ENCODE assay signal across 17 cellular contexts in the genomic region with DNA sequence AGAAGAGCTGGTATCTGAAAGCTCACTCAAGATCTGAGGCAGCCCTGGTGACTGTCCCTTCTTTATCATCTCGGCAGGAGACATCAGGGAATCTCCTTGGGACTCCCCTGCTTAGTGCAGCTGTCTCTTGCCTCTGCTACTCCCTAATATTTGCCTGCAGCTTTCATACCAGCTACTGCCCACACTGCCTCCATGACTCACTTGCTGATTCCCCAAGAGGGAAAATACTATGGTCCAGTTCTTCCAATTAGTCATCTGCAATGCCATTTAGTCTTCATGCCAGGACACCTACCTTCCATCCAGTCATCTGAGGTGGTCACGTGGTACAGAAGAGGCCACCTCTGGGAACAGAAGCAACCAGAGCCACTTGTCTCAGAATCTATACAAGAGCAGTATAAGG.
A peak's percentile ranks its signal among the peaks of the same experiment; 100 is the strongest.
DNase-seq lines count a peak whose midpoint lies in the region; ATAC-seq and TF ChIP-seq lines count a peak whose summit lies in the region.
"Had no signal": no experiment of that assay in that cellular context is flagged by ENCODE, and none has a peak within 500 bp of the region (broad histone marks: within the 10 kb centered on the region; RNA-seq: fewer than 3 reads in every experiment).

No MANE protein-coding gene starts in this region.

- H3K27ac ChIP-seq in RWPE1, result no peak overlapping the region
- peak overlapping the region; percentile 85 for H3K27ac ChIP-seq in smooth muscle cell (ENCODE audit: low read depth)
- H3K27ac ChIP-seq: 22Rv1; BLaER1 treated with 17β-estradiol and CSF1 and Interleukin-3, amounts not matched to agents 10 nM and 100 nM; thyroid gland had no signal

- WGBS in smooth muscle cell (ENCODE audit: low lambda C conversion rate), result 28% methylated on average over 2 of the region's 2 CpGs

- no peaks in the 10 kb centered on the region for H3K9me3 ChIP-seq in smooth muscle cell (replicated peaks; ENCODE audit: low read depth)
- H3K9me3 ChIP-seq in BE2C, result no peaks in the 10 kb centered on the region
- H3K9me3 ChIP-seq: BLaER1 treated with 17β-estradiol and CSF1 and Interleukin-3, amounts not matched to agents 10 nM and 100 nM; thyroid gland had no signal

- H4K20me1 ChIP-seq in smooth muscle cell (ENCODE audit: low read depth), result no peaks in the 10 kb centered on the region
- H4K20me1 ChIP-seq: BLaER1 treated with 17β-estradiol and CSF1 and Interleukin-3, amounts not matched to agents 10 nM and 100 nM had no signal

- ATAC-seq in activated CD4-positive, CD25-positive, alpha-beta regulatory T cell treated with anti-CD3 and anti-CD28 coated beads, Interleukin-2, amount 50 U/mL, for 24 hours, result peak; percentile 3 to 28
- ATAC-seq in esophagus mucosa (peak; percentile 91), HG02884 (IDR thresholded peaks at IDR 0.05; ENCODE audit: unreplicated experiment) (no peak)
- ATAC-seq: T-helper 17 cell had no signal

- no peak for DNase-seq in activated CD4-positive, CD25-positive, alpha-beta regulatory T cell (lab: John Stamatoyannopoulos, UW)
- DNase-seq in RWPE1 (ENCODE audit: low spot score) (peak; percentile 89), smooth muscle cell (lab: John Stamatoyannopoulos, UW; ENCODE audit: unreplicated experiment) (no peak), AG08396 (ENCODE audit: low spot score) (no peak), BE2C (no peak)
- DNase-seq: central memory CD4-positive, alpha-beta T cell; islet precursor cell; KBM-7; NCI-H1048; NCI-H526 treated with DMSO at 0.1 percent for 48 hours; T-helper 17 cell; thyroid gland had no signal

- H3K4me2 ChIP-seq in smooth muscle cell, result peak overlapping the region; percentile 51
- H3K4me2 ChIP-seq: BLaER1 treated with 17β-estradiol and CSF1 and Interleukin-3, amounts not matched to agents 10 nM and 100 nM had no signal

- H3K4me1 ChIP-seq in smooth muscle cell (ENCODE audit: low read depth) (no peaks in the 10 kb centered on the region), BE2C (no peaks in the 10 kb centered on the region)

- no peaks in the 10 kb centered on the region for H3K79me2 ChIP-seq in smooth muscle cell (ENCODE audit: low read depth)

- CTCF ChIA-PET in RWPE1 (lab: Yijun Ruan, JAX), result interaction anchor here (0.6 to 1.1 kb wide), 2 partner anchors 256 to 318 kb away, joined by 4 to 5 read pairs; no protein-coding TSS in a partner anchor

- TF ChIP-seq CTCF in RWPE1 (conservative IDR thresholded peaks at IDR 0.05; ENCODE audit: low read depth) (no peak), smooth muscle cell (IDR thresholded peaks at IDR 0.05; ENCODE audit: borderline replicate concordance, insufficient read depth, poor library complexity, severe bottlenecking) (no peak), BE2C (IDR thresholded peaks at IDR 0.05; ENCODE audit: low read depth, low read length) (no peak)

- H3K4me3 ChIP-seq in smooth muscle cell, result no peak overlapping the region
- no peak overlapping the region for H3K4me3 ChIP-seq in BE2C (ENCODE audit: low read depth, low read length)
- H3K4me3 ChIP-seq: BLaER1 treated with 17β-estradiol and CSF1 and Interleukin-3, amounts not matched to agents 10 nM and 100 nM; thyroid gland had no signal

- peak overlapping the region; percentile 24 for H3K9ac ChIP-seq in smooth muscle cell (ENCODE audit: low read depth)
- H3K9ac ChIP-seq: BLaER1 treated with 17β-estradiol and CSF1 and Interleukin-3, amounts not matched to agents 10 nM and 100 nM had no signal

- H3K36me3 ChIP-seq in smooth muscle cell (ENCODE audit: low read depth) (no peaks in the 10 kb centered on the region), BE2C (no peaks in the 10 kb centered on the region)
- H3K36me3 ChIP-seq: BLaER1 treated with 17β-estradiol and CSF1 and Interleukin-3, amounts not matched to agents 10 nM and 100 nM; thyroid gland had no signal

- peaks cover 4% of the 10 kb centered on the region for H3F3A ChIP-seq in smooth muscle cell (ENCODE audit: low read depth)

- H3K27me3 ChIP-seq in smooth muscle cell (ENCODE audit: low read depth), result peaks cover 37% of the 10 kb centered on the region
- H3K27me3 ChIP-seq in BE2C, result no peaks in the 10 kb centered on the region
- H3K27me3 ChIP-seq: BLaER1 treated with 17β-estradiol and CSF1 and Interleukin-3, amounts not matched to agents 10 nM and 100 nM; thyroid gland had no signal

- H2AFZ ChIP-seq in smooth muscle cell (ENCODE audit: low read depth), result no peak overlapping the region

- POLR2A ChIA-PET in RWPE1 (lab: Yijun Ruan, JAX; ENCODE audit: low non-redundant PET), result no interaction called here
